8 cellular contexts compared by ENCODE assay signal in the genomic region with DNA sequence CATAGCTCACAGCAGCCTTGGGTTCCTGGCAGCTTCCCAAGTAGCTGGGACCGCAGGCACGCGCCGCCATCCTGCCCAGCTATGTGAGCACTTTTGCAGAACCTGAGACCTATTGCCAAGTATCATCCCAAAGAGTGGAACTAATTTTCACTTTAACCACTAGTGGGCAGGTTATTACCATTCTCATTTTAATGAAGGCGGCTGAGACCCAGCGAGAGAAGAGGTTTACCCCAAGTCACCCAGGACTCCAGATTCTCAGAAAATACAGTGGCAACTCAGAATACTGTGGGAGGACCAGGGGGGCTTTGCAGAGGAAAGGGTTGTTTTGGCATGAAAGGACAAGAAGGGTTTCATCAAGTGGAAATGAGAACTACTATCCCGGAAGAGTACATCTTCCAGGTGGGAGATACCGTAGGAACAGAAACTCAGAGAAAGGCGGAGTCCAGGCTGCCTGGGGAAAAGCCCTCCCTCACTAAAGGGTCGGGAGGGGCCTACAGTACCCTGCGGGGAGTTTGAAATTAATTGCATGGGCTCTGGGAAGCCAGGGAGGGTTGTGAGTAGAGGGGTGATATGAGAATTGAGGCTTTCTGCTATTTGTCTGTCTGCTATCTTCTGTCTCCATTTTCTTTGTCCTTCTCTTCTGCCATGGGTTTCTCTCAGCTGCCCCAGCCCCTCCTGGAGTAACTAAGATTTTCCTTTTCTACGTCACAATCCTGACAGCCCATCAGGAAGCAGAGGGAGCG. TPM values are rescaled to one million over a fixed set of nuclear protein-coding genes. Genes with fewer than 3 reads are reported as not detected.
DNase-seq lines count a peak whose midpoint lies in the region; ATAC-seq and TF ChIP-seq lines count a peak whose summit lies in the region.

No MANE protein-coding gene starts in this region.

- peak overlapping the region; percentile 63 for H3K9ac ChIP-seq in mesendoderm (ENCODE audit: low read length)

- no peaks in the 10 kb centered on the region for H3K79me2 ChIP-seq in mesendoderm (ENCODE audit: control insufficient read depth, insufficient read depth, low read length)

- no CpG with 5 or more reads among the region's 13 CpGs for WGBS in mesendoderm (ENCODE audit: extremely low coverage, insufficient coverage, low lambda C conversion rate)

- H3K18ac ChIP-seq in mesendoderm (ENCODE audit: low read length): peak overlapping the region; percentile 30

- no peak overlapping the region for H3K4me3 ChIP-seq in CD8-positive, alpha-beta T cell (ENCODE audit: low read depth, low read length)
- H3K4me3 ChIP-seq in HEK293 (ENCODE audit: low read depth, low read length): no peak overlapping the region; the same call in 1 of the 2 replicates
- H3K4me3 ChIP-seq in mesendoderm (ENCODE audit: low read length): no peak overlapping the region

- no peaks in the 10 kb centered on the region for H3K36me3 ChIP-seq in CD8-positive, alpha-beta T cell (ENCODE audit: insufficient read depth, low read length)
- H3K36me3 ChIP-seq in HEK293 (ENCODE audit: control insufficient read depth in 2 of 2, insufficient read depth in 1 of 2, low read length in 2 of 2): no peaks in the 10 kb centered on the region
- H3K36me3 ChIP-seq in mesendoderm (ENCODE audit: control insufficient read depth, insufficient read depth, low read length): no peaks in the 10 kb centered on the region

- H2BK15ac ChIP-seq in mesendoderm (replicated peaks; ENCODE audit: low read depth): peak overlapping the region; percentile 3

- peak overlapping the region; percentile 48 for H3K23ac ChIP-seq in mesendoderm (ENCODE audit: low read length)

- H3K27me3 ChIP-seq in CD8-positive, alpha-beta T cell (ENCODE audit: insufficient read depth, low read length): no peaks in the 10 kb centered on the region
- H3K27me3 ChIP-seq in mesendoderm (ENCODE audit: insufficient read depth, low read length, poor library complexity): no peaks in the 10 kb centered on the region

- H3K4me1 Mint-ChIP-seq in CD8-positive, alpha-beta T cell (ENCODE audit: low read depth): peaks cover 20% of the 10 kb centered on the region
- peaks cover 10 to 20% of the 10 kb centered on the region in 2 donors for H3K4me1 Mint-ChIP-seq in effector memory CD8-positive, alpha-beta T cell (ENCODE audit: low read depth in 2 of 2)

- peak overlapping the region; percentile 60 for H3K4me3 Mint-ChIP-seq in CD8-positive, alpha-beta T cell
- peak overlapping the region; percentile 68 to 69 for H3K4me3 Mint-ChIP-seq in effector memory CD8-positive, alpha-beta T cell

- H2BK5ac ChIP-seq in mesendoderm (ENCODE audit: low read length): peak overlapping the region; percentile 69

- H3K9me3 ChIP-seq in CD8-positive, alpha-beta T cell (ENCODE audit: low read length): no peaks in the 10 kb centered on the region
- no peaks in the 10 kb centered on the region for H3K9me3 ChIP-seq in HEK293 (ENCODE audit: control insufficient read depth, insufficient read depth, low read depth, low read length)

- peak overlapping the region; percentile 96 for H2AK5ac ChIP-seq in mesendoderm (ENCODE audit: low read length)

- H3K4me2 ChIP-seq in mesendoderm (ENCODE audit: low read length): peak overlapping the region; percentile 6

- H3K56ac ChIP-seq in mesendoderm (ENCODE audit: low read length): peak overlapping the region; percentile 77

- peak overlapping the region; percentile 32 for H3K27ac Mint-ChIP-seq in CD8-positive, alpha-beta T cell
- H3K27ac Mint-ChIP-seq in effector memory CD8-positive, alpha-beta T cell: peak overlapping the region; percentile 47 to 88

- no peaks in the 10 kb centered on the region for H3K36me3 Mint-ChIP-seq in CD8-positive, alpha-beta T cell
- peaks cover 84% of the 10 kb centered on the region for H3K36me3 Mint-ChIP-seq in effector memory CD8-positive, alpha-beta T cell (ENCODE audit: insufficient read depth)

- no peak overlapping the region for H4K5ac ChIP-seq in mesendoderm (ENCODE audit: low read length)

- peak; percentile 84 for ATAC-seq in CD8-positive, alpha-beta T cell
- ATAC-seq in effector memory CD8-positive, alpha-beta T cell (replicated peaks): peak; percentile 55
- ATAC-seq in GM21528 (IDR thresholded peaks at IDR 0.05; ENCODE audit: low FRiP score, unreplicated experiment): no peak

- H4K8ac ChIP-seq in mesendoderm (ENCODE audit: low read depth, low read length): peak overlapping the region; percentile 78

- peak; percentile 72 for TF ChIP-seq CTCF in CD8-positive, alpha-beta T cell (IDR thresholded peaks at IDR 0.05)
- TF ChIP-seq CTCF in HEK293 (tag by site-specific recombination; IDR thresholded peaks at IDR 0.05) (peak; percentile 58), VCaP (conservative IDR thresholded peaks at IDR 0.05) (peak; percentile 83)

- H2BK120ac ChIP-seq in mesendoderm (ENCODE audit: low read depth, low read length): peak overlapping the region; percentile 7

- no peaks in the 10 kb centered on the region for H3K27me3 Mint-ChIP-seq in CD8-positive, alpha-beta T cell (ENCODE audit: low read depth)
- peaks cover 0 to 15% of the 10 kb centered on the region in 2 donors for H3K27me3 Mint-ChIP-seq in effector memory CD8-positive, alpha-beta T cell

- peak overlapping the region; percentile 57 for H3K4ac ChIP-seq in mesendoderm (ENCODE audit: low read depth, low read length)

- DNase-seq in CD8-positive, alpha-beta T cell: peak in 3 of 7 experiments; percentile 37 to 44 (median 42)
- DNase-seq in NCI-H2196 treated with DMSO at 0.1 percent for 48 hours (lab: John Stamatoyannopoulos, UW; ENCODE audit: unreplicated experiment): peak; percentile 80
- peak in 1 of 3 experiments; percentile 35 for DNase-seq in effector memory CD8-positive, alpha-beta T cell
- peak; percentile 87 for DNase-seq in mesendoderm

- H3K4me1 ChIP-seq in CD8-positive, alpha-beta T cell (ENCODE audit: insufficient read depth, low read length): peaks cover 19% of the 10 kb centered on the region
- H3K4me1 ChIP-seq in HEK293 (ENCODE audit: control insufficient read depth, insufficient read depth, low read length) (no peaks in the 10 kb centered on the region), mesendoderm (ENCODE audit: control insufficient read depth, low read depth, low read length) (peaks cover 15% of the 10 kb centered on the region)

- no peak overlapping the region for H3K27ac ChIP-seq in CD8-positive, alpha-beta T cell (ENCODE audit: low read depth, low read length)
- H3K27ac ChIP-seq in HEK293 (ENCODE audit: extremely low read depth, low read depth, low read length) (no peak overlapping the region), VCaP (peak overlapping the region; percentile 37), mesendoderm (ENCODE audit: low read depth, low read length) (peak overlapping the region; percentile 46), temporal lobe (ENCODE audit: low read depth, low read length) (peak overlapping the region; percentile 62)

- intact Hi-C loops in CD8-positive, alpha-beta T cell (cut with DNase I, micrococcal nuclease): loop anchor here (1.0 to 2.0 kb wide), 4 partner anchors 15 to 173 kb away; no protein-coding TSS in a partner anchor

- POLR2A ChIA-PET in CD8-positive, alpha-beta T cell (lab: Charles Lee): interaction anchor here (1.3 to 2.1 kb wide), 3 partner anchors 48 to 80 kb away, joined by 3 to 6 read pairs (median 4); a partner anchor contains a TSS
- POLR2A ChIA-PET in HEK293 (lab: Yijun Ruan, JAX): interaction anchor here (0.5 to 1.8 kb wide), 3 partner anchors 67 to 79 kb away, joined by 4 to 11 read pairs (median 8); a partner anchor contains a TSS

- no peaks in the 10 kb centered on the region for H3K9me3 Mint-ChIP-seq in CD8-positive, alpha-beta T cell
- no peaks in the 10 kb centered on the region for H3K9me3 Mint-ChIP-seq in effector memory CD8-positive, alpha-beta T cell

- CTCF ChIA-PET in CD8-positive, alpha-beta T cell (lab: Charles Lee): interaction anchor here (0.6 to 16.3 kb wide), 24 partner anchors 8 to 139 kb away, joined by 3 to 252 read pairs (median 4); a partner anchor contains a TSS
- CTCF ChIA-PET in HEK293 (lab: Yijun Ruan, JAX): interaction anchor here (0.6 to 13.7 kb wide), 23 partner anchors 15 to 300 kb away, joined by 3 to 210 read pairs (median 4); a partner anchor contains a TSS

- no peaks in the 10 kb centered on the region for H3K79me1 ChIP-seq in mesendoderm (ENCODE audit: low read length)

TF ChIP-seq in HEK293, 187 proteins besides CTCF, POLR2A, EP300 and RAD21 (continues in another document):
- TF ChIP-seq GLI2 (tag by site-specific recombination; IDR thresholded peaks at IDR 0.05; ENCODE audit: borderline replicate concordance, low read depth) (no peak), ZNF660 (tag by site-specific recombination; IDR thresholded peaks at IDR 0.05) (peak; percentile 94), GLIS1 (tag by site-specific recombination; IDR thresholded peaks at IDR 0.05) (peak; percentile 22; the same call in 1 of the 2 replicates)
- TF ChIP-seq, protein P1, sequence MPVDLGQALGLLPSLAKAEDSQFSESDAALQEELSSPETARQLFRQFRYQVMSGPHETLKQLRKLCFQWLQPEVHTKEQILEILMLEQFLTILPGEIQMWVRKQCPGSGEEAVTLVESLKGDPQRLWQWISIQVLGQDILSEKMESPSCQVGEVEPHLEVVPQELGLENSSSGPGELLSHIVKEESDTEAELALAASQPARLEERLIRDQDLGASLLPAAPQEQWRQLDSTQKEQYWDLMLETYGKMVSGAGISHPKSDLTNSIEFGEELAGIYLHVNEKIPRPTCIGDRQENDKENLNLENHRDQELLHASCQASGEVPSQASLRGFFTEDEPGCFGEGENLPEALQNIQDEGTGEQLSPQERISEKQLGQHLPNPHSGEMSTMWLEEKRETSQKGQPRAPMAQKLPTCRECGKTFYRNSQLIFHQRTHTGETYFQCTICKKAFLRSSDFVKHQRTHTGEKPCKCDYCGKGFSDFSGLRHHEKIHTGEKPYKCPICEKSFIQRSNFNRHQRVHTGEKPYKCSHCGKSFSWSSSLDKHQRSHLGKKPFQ (tag by site-specific recombination; IDR thresholded peaks at IDR 0.05): no peak
- TF ChIP-seq, protein P2, sequence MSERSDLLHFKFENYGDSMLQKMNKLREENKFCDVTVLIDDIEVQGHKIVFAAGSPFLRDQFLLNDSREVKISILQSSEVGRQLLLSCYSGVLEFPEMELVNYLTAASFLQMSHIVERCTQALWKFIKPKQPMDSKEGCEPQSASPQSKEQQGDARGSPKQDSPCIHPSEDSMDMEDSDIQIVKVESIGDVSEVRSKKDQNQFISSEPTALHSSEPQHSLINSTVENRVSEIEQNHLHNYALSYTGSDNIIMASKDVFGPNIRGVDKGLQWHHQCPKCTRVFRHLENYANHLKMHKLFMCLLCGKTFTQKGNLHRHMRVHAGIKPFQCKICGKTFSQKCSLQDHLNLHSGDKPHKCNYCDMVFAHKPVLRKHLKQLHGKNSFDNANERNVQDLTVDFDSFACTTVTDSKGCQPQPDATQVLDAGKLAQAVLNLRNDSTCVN (tag by site-specific recombination; optimal IDR thresholded peaks at IDR 0.05): peak; percentile 41

RNA-seq across cellular contexts. Expression of a gene that starts 7.2 kb away (rescaled TPM):
- total RNA-seq in CD8-positive, alpha-beta T cell: 1 to 10 TPM; 2.9 to 4.0 TPM
- polyA plus RNA-seq in mesendoderm (2013, experiment 1 of 2): 1.3 TPM
- polyA plus RNA-seq in mesendoderm (2013, experiment 2 of 2): 1.1 TPM
- 24.8 TPM for total RNA-seq in temporal lobe

RNA-seq across cellular contexts. Expression of a gene that starts 31.7 kb away (rescaled TPM):
- total RNA-seq in CD8-positive, alpha-beta T cell: 100 to 1,000 TPM; 281 to 298 TPM
- polyA plus RNA-seq in mesendoderm (2013, experiment 1 of 2): 59.4 TPM
- 59.0 TPM for polyA plus RNA-seq in mesendoderm (2013, experiment 2 of 2)
- 20.4 TPM for total RNA-seq in temporal lobe

RNA-seq across cellular contexts. Expression of a gene that starts 47.7 kb away (rescaled TPM):
- total RNA-seq in CD8-positive, alpha-beta T cell: 10 to 100 TPM; 12.1 to 12.6 TPM
- 16.8 TPM for polyA plus RNA-seq in mesendoderm (2013, experiment 1 of 2)
- 17.0 TPM for polyA plus RNA-seq in mesendoderm (2013, experiment 2 of 2)
- 10.6 TPM for total RNA-seq in temporal lobe

Comparison
In these comparisons a context has a peak if more than half of its experiments do, and no peak if none do; other contexts are left out.
1. H3K27ac ChIP-seq: peak in VCaP (single experiment), mesendoderm (single experiment) and temporal lobe (single experiment); none in CD8-positive, alpha-beta T cell (single experiment) and HEK293 (single experiment).
2. RNA of a gene that starts 31.7 kb away (total RNA-seq): 281 to 298 TPM in CD8-positive, alpha-beta T cell; 20.4 TPM in temporal lobe (single experiment); every median in the first group is over 10 times any median in the second.
3. Peak in every context shown above with its lines, with median percentiles within 50 percentile points of each other: CTCF ChIP-seq.